ENCODE assay signal across 1 cellular context in the genomic region with DNA sequence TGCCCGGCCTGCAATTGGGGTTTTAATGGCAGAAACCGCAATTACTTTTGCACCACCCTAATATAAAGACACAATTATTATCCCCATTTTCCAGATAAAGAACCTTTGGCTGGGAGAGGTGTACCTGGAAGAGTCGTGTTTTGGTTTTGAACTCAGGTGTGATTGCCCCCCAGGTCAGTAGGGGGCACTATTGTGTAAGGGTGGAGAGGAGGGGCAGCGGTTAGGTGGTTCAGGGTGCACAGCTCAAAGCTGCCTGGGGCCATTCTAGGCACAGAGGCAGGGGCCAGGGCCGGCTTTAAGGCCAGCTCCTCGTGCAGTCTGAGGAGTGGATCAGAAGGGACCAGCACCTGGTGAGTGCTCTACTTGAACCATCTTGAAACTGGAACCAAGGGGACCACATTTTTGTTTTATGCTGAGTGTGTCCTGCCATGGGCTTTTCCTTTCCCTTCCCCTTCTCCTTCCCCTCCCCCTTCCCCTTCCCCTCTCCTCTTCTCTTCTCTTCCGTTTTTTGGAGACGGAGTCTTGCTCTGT.
A peak's percentile ranks its signal among the peaks of the same experiment; 100 is the strongest.
TF ChIP-seq lines count a peak whose summit lies in the region.

No MANE protein-coding gene starts in this region.

TF ChIP-seq in IMR-90, 13 proteins besides CTCF, POLR2A, EP300 and RAD21:
- TF ChIP-seq RFX5 (IDR thresholded peaks at IDR 0.05; ENCODE audit: low read depth, low read length) (no peak), SMC3 (IDR thresholded peaks at IDR 0.05; ENCODE audit: low read depth, low read length) (peak; percentile 49), CEBPB (IDR thresholded peaks at IDR 0.05; ENCODE audit: low read depth, low read length) (0 out of 2 replicates have a peak, but pooled peaks have one; percentile 13), MAFK (IDR thresholded peaks at IDR 0.05; ENCODE audit: low read depth, low read length) (no peak), MXI1 (IDR thresholded peaks at IDR 0.05; ENCODE audit: borderline replicate concordance, low read depth, low read length) (no peak), MAZ (IDR thresholded peaks at IDR 0.05; ENCODE audit: borderline replicate concordance, low read depth, low read length) (no peak), FOS (IDR thresholded peaks at IDR 0.05; ENCODE audit: low read depth, low read length) (no peak)
